Comparison of ENCODE assay signal across 5 cellular contexts in the genomic region with DNA sequence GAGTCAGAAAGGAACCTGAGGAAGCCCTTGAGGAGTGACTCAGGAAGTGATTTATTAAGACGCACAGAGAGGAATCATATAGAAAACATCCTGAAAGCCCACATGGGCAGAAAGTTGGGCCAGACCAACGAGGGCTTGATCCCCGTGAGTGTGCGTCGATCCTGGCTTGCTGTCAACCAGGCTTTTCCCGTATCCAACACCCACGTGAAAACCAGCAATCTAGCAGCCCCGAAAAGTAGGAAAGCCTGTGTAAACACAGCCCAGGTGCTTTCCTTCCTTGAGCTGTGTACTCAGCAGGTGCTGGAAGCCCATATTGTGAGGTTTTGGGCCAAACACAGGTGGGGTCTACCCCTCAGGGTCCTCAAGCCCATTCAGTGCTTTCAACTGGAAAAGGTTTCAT. TPM values are rescaled to one million over a fixed set of nuclear protein-coding genes. Genes with fewer than 3 reads are reported as not detected.
"Had no signal": no experiment of that assay in that cellular context is flagged by ENCODE, and none has a peak within 500 bp of the region (broad histone marks: within the 10 kb centered on the region; RNA-seq: fewer than 3 reads in every experiment).

No MANE protein-coding gene starts in this region.

RNA-seq across cellular contexts. Expression of gene SPATA31C1, which starts 3.8 kb away (rescaled TPM):
- total RNA-seq: HepG2, HT-29, HT1080, IMR-90 had no signal

RNA-seq across cellular contexts. Expression of gene SPATA31E1, which starts 38.9 kb away (rescaled TPM):
- total RNA-seq: HepG2, HT-29, HT1080, IMR-90, K562 had no signal

RNA-seq across cellular contexts. Expression of gene CDK20, which starts 52.8 kb away (rescaled TPM):
- total RNA-seq: HepG2 had no signal
